16 cellular contexts compared by ENCODE assay signal in genomic region chr3:134481166-134481565, GRCh38.
"Had no signal": no experiment of that assay in that cellular context is flagged by ENCODE, and none has a peak within 500 bp of the region (broad histone marks: within the 10 kb centered on the region; RNA-seq: fewer than 3 reads in every experiment).

No MANE protein-coding gene starts in this region.

- H3K27ac ChIP-seq: neural progenitor cell, parathyroid adenoma had no signal

- H3K4me3 Mint-ChIP-seq: dendritic cell treated with granulocyte-macrophage colony-stimulating factor and Interleukin-4, amounts not matched to agents 40 ng/mL and 50 ng/mL, for 4 days; effector memory CD8-positive, alpha-beta T cell; mesothelial cell of epicardium; neural progenitor cell; T-cell had no signal

- H3K27ac Mint-ChIP-seq: dendritic cell treated with granulocyte-macrophage colony-stimulating factor and Interleukin-4, amounts not matched to agents 40 ng/mL and 50 ng/mL, for 4 days; mesothelial cell of epicardium; neural progenitor cell; T-cell had no signal

- H3K4me1 ChIP-seq: parathyroid adenoma had no signal

- H3K9me3 Mint-ChIP-seq: dendritic cell treated with granulocyte-macrophage colony-stimulating factor and Interleukin-4, amounts not matched to agents 40 ng/mL and 50 ng/mL, for 4 days; effector memory CD8-positive, alpha-beta T cell; mesothelial cell of epicardium; neural progenitor cell; T-cell had no signal

- ATAC-seq: effector memory CD8-positive, alpha-beta T cell; T-cell had no signal

- H3K9ac ChIP-seq: neural progenitor cell, parathyroid adenoma had no signal

- H3K27me3 ChIP-seq: neural progenitor cell, stomach had no signal

- H3K27me3 Mint-ChIP-seq: dendritic cell treated with granulocyte-macrophage colony-stimulating factor and Interleukin-4, amounts not matched to agents 40 ng/mL and 50 ng/mL, for 4 days; effector memory CD8-positive, alpha-beta T cell; T-cell had no signal

- H3K4me3 ChIP-seq: neural progenitor cell, stomach, thoracic aorta had no signal

- H3K4me2 ChIP-seq: neural progenitor cell had no signal

- DNase-seq: activated CD4-positive, CD25-positive, alpha-beta regulatory T cell; activated gamma-delta T cell; activated T-cell treated with anti-CD3 and anti-CD28 coated beads, Interleukin-2, amount 50 U/mL, for 1 hour; caudate nucleus; effector memory CD8-positive, alpha-beta T cell; hippocampal formation; retina; stimulated activated CD4-positive, alpha-beta T cell treated with anti-CD3 and anti-CD28 coated beads, Interleukin-15, amount 100 ng/mL, for 24 hours; stimulated activated CD4-positive, alpha-beta T cell treated with anti-CD3 and anti-CD28 coated beads, Interleukin-4, amount 100 ng/mL, for 24 hours; stomach; T-cell had no signal

- H2AFZ ChIP-seq: neural progenitor cell, parathyroid adenoma had no signal

- H3K9me3 ChIP-seq: stomach, thoracic aorta had no signal
